Comparison of ENCODE assay signal across 9 cellular contexts in genomic region chr2:95025406-95026319, GRCh38. TPM values are rescaled to one million over a fixed set of nuclear protein-coding genes. Genes with fewer than 3 reads are reported as not detected.
DNase-seq lines count a peak whose midpoint lies in the region; ATAC-seq and TF ChIP-seq lines count a peak whose summit lies in the region.
"Had no signal": no experiment of that assay in that cellular context is flagged by ENCODE, and none has a peak within 500 bp of the region (broad histone marks: within the 10 kb centered on the region; RNA-seq: fewer than 3 reads in every experiment).

Gene MAL (plus strand): TSS chr2:95025708. CDS start chr2:95025793, 85 bp downstream.

- H3K9me3 ChIP-seq in esophagus muscularis mucosa (no peaks in the 10 kb centered on the region), upper lobe of right lung (no peaks in the 10 kb centered on the region)

- intact Hi-C loops in activated CD8-positive, alpha-beta T cell treated with anti-CD3 and anti-CD28 coated beads for 36 hours (cut with micrococcal nuclease): no loop called here
- intact Hi-C loops in esophagus muscularis mucosa (cut with DNase I): no loop called here
- intact Hi-C loops in upper lobe of right lung (cut with DNase I): no loop called here

- CTCF ChIA-PET in activated CD8-positive, alpha-beta T cell treated with anti-CD3 and anti-CD28 coated beads for 36 hours (lab: Charles Lee): interaction anchor here (0.7 to 9.7 kb wide), 9 partner anchors 16 to 96 kb away, joined by 3 to 375 read pairs (median 31); partner anchors contain the start of gene MRPS5

- peak in 10 of 14 donors; percentile 42 to 89 (median 74) for DNase-seq in C1 segment of cervical spinal cord (lab: John Stamatoyannopoulos, UW)
- peak; percentile 74 for DNase-seq in activated CD8-positive, alpha-beta T cell treated with anti-CD3 and anti-CD28 coated beads for 36 hours
- no peak for DNase-seq in esophagus muscularis mucosa (ENCODE audit: extremely low spot score)
- peak in 47 of 56 donors; percentile 31 to 87 (median 71) for DNase-seq in nucleus accumbens (lab: John Stamatoyannopoulos, UW)
- no peak for DNase-seq in upper lobe of right lung
- no peak for DNase-seq in NOMO-1 (lab: John Stamatoyannopoulos, UW; ENCODE audit: unreplicated experiment in 2 of 2)
- no peak for DNase-seq in hepatic stellate cell (ENCODE audit: low spot score)

- POLR2A ChIA-PET in activated CD8-positive, alpha-beta T cell treated with anti-CD3 and anti-CD28 coated beads for 36 hours (lab: Charles Lee): interaction anchor here (0.6 to 6.7 kb wide), 11 partner anchors 8 to 139 kb away, joined by 3 to 104 read pairs (median 4); partner anchors contain the start of gene ZNF2

- ATAC-seq in HG02852 (IDR thresholded peaks at IDR 0.05; ENCODE audit: unreplicated experiment): peak; percentile 48
- peak; percentile 61 for ATAC-seq in activated CD8-positive, alpha-beta T cell treated with anti-CD3 and anti-CD28 coated beads for 36 hours
- peak; percentile 20 for ATAC-seq in upper lobe of right lung

- H3K4me3 ChIP-seq in esophagus muscularis mucosa (peak within 1 kb of the TSS; percentile 48 to 62 (median 50)), upper lobe of right lung (peak within 1 kb of the TSS; percentile 48)

- H3K27me3 ChIP-seq in esophagus muscularis mucosa (peaks cover 0 to 84% (median 35%) of the 10 kb centered on the region in 4 donors), upper lobe of right lung (peaks cover 37% of the 10 kb centered on the region)

- peak within 1 kb of the TSS; percentile 83 for H3K4me3 Mint-ChIP-seq in activated CD8-positive, alpha-beta T cell treated with anti-CD3 and anti-CD28 coated beads for 36 hours

- peaks cover 65% of the 10 kb centered on the region for H3K4me1 Mint-ChIP-seq in activated CD8-positive, alpha-beta T cell treated with anti-CD3 and anti-CD28 coated beads for 36 hours (ENCODE audit: low read depth)

- H3K27ac Mint-ChIP-seq in activated CD8-positive, alpha-beta T cell treated with anti-CD3 and anti-CD28 coated beads for 36 hours: peak within 1 kb of the TSS; percentile 89

- WGBS in esophagus muscularis mucosa: 1% methylated on average over 47 of the region's 81 CpGs

- peak within 1 kb of the TSS; percentile 54 to 73 (median 62) for H3K27ac ChIP-seq in esophagus muscularis mucosa (replicated peaks in 1 of 4)
- peak within 1 kb of the TSS; percentile 68 for H3K27ac ChIP-seq in upper lobe of right lung

- no peaks in the 10 kb centered on the region for H3K36me3 ChIP-seq in esophagus muscularis mucosa
- H3K36me3 ChIP-seq in upper lobe of right lung: no peaks in the 10 kb centered on the region

- peaks cover 13 to 46% (median 23%) of the 10 kb centered on the region in 4 donors for H3K4me1 ChIP-seq in esophagus muscularis mucosa
- peaks cover 4% of the 10 kb centered on the region for H3K4me1 ChIP-seq in upper lobe of right lung

- TF ChIP-seq CTCF in activated CD8-positive, alpha-beta T cell treated with anti-CD3 and anti-CD28 coated beads for 36 hours (IDR thresholded peaks at IDR 0.05): no peak
- TF ChIP-seq CTCF in esophagus muscularis mucosa (IDR thresholded peaks at IDR 0.05) (no peak), upper lobe of right lung (IDR thresholded peaks at IDR 0.05) (no peak)

- no peak for TF ChIP-seq POLR2A in esophagus muscularis mucosa (IDR thresholded peaks at IDR 0.05; ENCODE audit: low read depth)

- no peaks in the 10 kb centered on the region for H3K9me3 Mint-ChIP-seq in activated CD8-positive, alpha-beta T cell treated with anti-CD3 and anti-CD28 coated beads for 36 hours

- peaks cover 10% of the 10 kb centered on the region for H3K36me3 Mint-ChIP-seq in activated CD8-positive, alpha-beta T cell treated with anti-CD3 and anti-CD28 coated beads for 36 hours (ENCODE audit: low read depth)

- H3K27me3 Mint-ChIP-seq in activated CD8-positive, alpha-beta T cell treated with anti-CD3 and anti-CD28 coated beads for 36 hours: no peaks in the 10 kb centered on the region

- no peak for TF ChIP-seq EP300 in esophagus muscularis mucosa (IDR thresholded peaks at IDR 0.05)

RNA-seq across cellular contexts. Expression of gene MAL, which starts in this region (rescaled TPM):
- total RNA-seq in activated CD8-positive, alpha-beta T cell treated with anti-CD3 and anti-CD28 coated beads for 36 hours: 10 to 100 TPM; 54.0 to 59.2 TPM
- total RNA-seq in esophagus muscularis mucosa (10 to 100 TPM; 23.3 to 46.2 (median 36.6) TPM), upper lobe of right lung (21.2 TPM)
- total RNA-seq: fibroblast of lung had no signal

Comparison
In these comparisons a context has a peak if more than half of its experiments do, and no peak if none do; other contexts are left out.
1. DNase-seq: peak in C1 segment of cervical spinal cord (10 of 14), activated CD8-positive, alpha-beta T cell treated with anti-CD3 and anti-CD28 coated beads for 36 hours (single experiment) and nucleus accumbens (47 of 56); none in esophagus muscularis mucosa (single experiment), upper lobe of right lung (single experiment), NOMO-1 (0 of 2) and hepatic stellate cell (single experiment).
2. Peak in every context shown above with its lines, with median percentiles within 50 percentile points of each other: ATAC-seq.